10 cellular contexts compared by ENCODE assay signal in genomic region chr7:46291064-46291463, GRCh38.
DNase-seq lines count a peak whose midpoint lies in the region; ATAC-seq, FAIRE-seq and TF ChIP-seq lines count a peak whose summit lies in the region.
"Had no signal": no experiment of that assay in that cellular context is flagged by ENCODE, and none has a peak within 500 bp of the region (broad histone marks: within the 10 kb centered on the region; RNA-seq: fewer than 3 reads in every experiment).

No MANE protein-coding gene starts in this region.

- peak; percentile 27 for FAIRE-seq in GM12892 (lab: Jason Lieb, UNC)
- peak; percentile 88 for FAIRE-seq in RCC 7860 (lab: Jason Lieb, UNC)

- ATAC-seq in HG02678 (IDR thresholded peaks at IDR 0.05; ENCODE audit: unreplicated experiment): peak; percentile 72
- ATAC-seq: T-helper 17 cell had no signal

- H3K27ac ChIP-seq in muscle layer of duodenum (ENCODE audit: low read length): peak overlapping the region; percentile 45

- TF ChIP-seq POLR2A in GM12892 (IDR thresholded peaks at IDR 0.05; ENCODE audit: low read depth, low read length): no peak

- H3K4me1 ChIP-seq in muscle layer of duodenum (ENCODE audit: control insufficient read depth in 1 of 2, insufficient read depth in 2 of 2, low read length in 2 of 2): peaks cover 3 to 7% of the 10 kb centered on the region in 2 donors

- no peaks in the 10 kb centered on the region for H3K9me3 ChIP-seq in muscle layer of duodenum (ENCODE audit: control insufficient read depth in 1 of 2, low read length in 2 of 2)

- H3K4me3 ChIP-seq in muscle layer of duodenum (ENCODE audit: low read depth in 1 of 2, low read length in 2 of 2) (no peak overlapping the region), H7 (ENCODE audit: insufficient read depth, low read depth, low read length) (no peak overlapping the region)

- H3K27me3 ChIP-seq in muscle layer of duodenum (ENCODE audit: low read depth, low read length) (no peaks in the 10 kb centered on the region), H7 (ENCODE audit: control insufficient read depth, insufficient read depth, low read length) (no peaks in the 10 kb centered on the region)

- DNase-seq in GM12892 (ENCODE audit: insufficient read length) (no peak), RCC 7860 (ENCODE audit: low spot score) (peak; percentile 83), NCI-H187 treated with DMSO at 0.1 percent for 48 hours (lab: John Stamatoyannopoulos, UW) (no peak), H7 (no peak), GF-D8 (lab: John Stamatoyannopoulos, UW) (no peak)
- no peak for DNase-seq in stimulated activated CD4-positive, alpha-beta T cell treated with anti-CD3 and anti-CD28 coated beads, Interleukin-1b, Interleukin-23, amount 100 ng/mL, for 48 hours
- DNase-seq: endodermal cell, T-helper 17 cell had no signal

- no peaks in the 10 kb centered on the region for H3K36me3 ChIP-seq in muscle layer of duodenum (ENCODE audit: control insufficient read depth in 1 of 2, insufficient read depth in 2 of 2, low read length in 2 of 2)
- H3K36me3 ChIP-seq in H7 (replicated peaks; ENCODE audit: control insufficient read depth, insufficient read depth, low read length): no peaks in the 10 kb centered on the region
